In genomic region chr15:66241301-66241700, GRCh38 we compare ENCODE assay signal across 24 cellular contexts. TPM values are rescaled to one million over a fixed set of nuclear protein-coding genes. Genes with fewer than 3 reads are reported as not detected.
"Had no signal": no experiment of that assay in that cellular context is flagged by ENCODE, and none has a peak within 500 bp of the region (broad histone marks: within the 10 kb centered on the region; RNA-seq: fewer than 3 reads in every experiment).

No MANE protein-coding gene starts in this region.

- ATAC-seq: activated naive CD4-positive, alpha-beta T cell treated with anti-CD3 and anti-CD28 coated beads, Interleukin-2, amount 50 U/mL, for 72 hours; activated naive CD8-positive, alpha-beta T cell treated with anti-CD3 and anti-CD28 coated beads, Interleukin-2, amount 50 U/mL, for 24 hours; activated T-cell treated with anti-CD3 and anti-CD28 coated beads, Interleukin-2, amount 50 U/mL, for 4 hours; body of pancreas; PC-3 had no signal

- DNase-seq: activated CD4-positive, alpha-beta T cell treated with anti-CD3 and anti-CD28 coated beads for 1 hour; activated CD4-positive, alpha-beta T cell treated with anti-CD3 and anti-CD28 coated beads, Interleukin-2, amount 10 ng/mL, durations not matched to agents 24 days and 14 days; activated CD4-positive, alpha-beta T cell treated with anti-CD3 and anti-CD28 coated beads, Interleukin-2, amount 50 U/mL, for 48 hours; activated CD8-positive, alpha-beta memory T cell treated with anti-CD3 and anti-CD28 coated beads for 24 hours; activated effector memory CD4-positive, alpha-beta T cell treated with anti-CD3 and anti-CD28 coated beads, Interleukin-2, amount 50 U/mL, for 16 hours; activated naive CD4-positive, alpha-beta T cell treated with Interleukin-2 at 50 U/mL for 16 hours; activated naive CD8-positive, alpha-beta T cell treated with anti-CD3 and anti-CD28 coated beads, Interleukin-2, amount 50 U/mL, for 24 hours; activated T-cell treated with anti-CD3 and anti-CD28 coated beads, Interleukin-2, amount 50 U/mL, for 4 hours; amniotic stem cell; body of pancreas; MM.1S; NCI-H1417; NCI-H2029; NCI-H2107; NCI-H2171 treated with DMSO at 0.1 percent for 48 hours; NCI-H226; NCI-H69; NK-92 treated with Interleukin-12 subunit alpha and Interleukin-12 subunit beta, amount 100 ng/mL, for 24 hours; PC-3; SHP77 treated with DMSO at 0.1 percent for 48 hours had no signal

- H3K27ac ChIP-seq: ascending aorta, body of pancreas, cardiac muscle cell had no signal

- H3K4me3 ChIP-seq: ascending aorta, body of pancreas, cardiac muscle cell had no signal

- H3K27me3 ChIP-seq: ascending aorta, body of pancreas had no signal

- H3K4me1 ChIP-seq: ascending aorta, body of pancreas had no signal

- FAIRE-seq: RCC 7860 had no signal

- H3K9me3 ChIP-seq: ascending aorta, body of pancreas had no signal

- H3K36me3 ChIP-seq: ascending aorta, cardiac muscle cell had no signal

RNA-seq across cellular contexts. Expression of gene MEGF11, which starts 12.2 kb away (rescaled TPM):
- total RNA-seq: activated CD4-positive, alpha-beta T cell treated with anti-CD3 and anti-CD28 coated beads, Interleukin-2, amount 10 ng/mL, durations not matched to agents 24 days and 14 days; activated naive CD4-positive, alpha-beta T cell treated with anti-CD3 and anti-CD28 coated beads, Interleukin-2, amount 50 U/mL, for 72 hours; activated T-cell treated with anti-CD3 and anti-CD28 coated beads, Interleukin-2, amount 50 U/mL, for 4 hours; ascending aorta; body of pancreas; PC-3 had no signal
- polyA plus RNA-seq: cardiac muscle cell had no signal
